Comparison of ENCODE assay signal across 28 cellular contexts in the genomic region with DNA sequence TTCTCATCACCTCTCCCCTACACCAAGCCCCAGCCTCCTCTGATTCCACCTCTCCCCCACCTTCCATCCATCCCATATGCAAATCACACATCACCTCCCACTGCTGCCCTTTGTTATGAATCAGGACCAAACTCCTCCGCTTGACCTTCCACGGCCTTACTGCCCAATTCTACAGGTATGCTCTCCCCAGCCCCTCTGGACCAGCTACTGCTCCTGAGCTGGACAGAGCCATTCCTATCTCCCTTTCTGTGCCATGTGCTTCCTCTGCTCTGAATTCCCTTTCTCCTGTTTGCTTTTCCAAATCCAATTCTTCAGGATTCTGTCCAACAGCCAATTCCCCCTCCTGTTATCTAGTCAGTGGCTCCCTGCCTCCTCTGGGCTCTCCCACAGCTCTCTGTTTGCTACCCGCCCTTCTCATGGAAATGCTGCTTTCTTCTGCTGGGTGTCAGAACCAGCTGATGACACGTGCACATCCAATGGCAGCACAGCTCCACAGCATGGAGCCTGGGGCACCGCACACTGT. TPM values are rescaled to one million over a fixed set of nuclear protein-coding genes. Genes with fewer than 3 reads are reported as not detected.
"Had no signal": no experiment of that assay in that cellular context is flagged by ENCODE, and none has a peak within 500 bp of the region (broad histone marks: within the 10 kb centered on the region; RNA-seq: fewer than 3 reads in every experiment).

No MANE protein-coding gene starts in this region.

- H3K9me3 ChIP-seq: pancreas, stomach had no signal

- H3K4me3 Mint-ChIP-seq: activated CD4-positive, alpha-beta T cell treated with anti-CD3 and anti-CD28 coated beads, Interleukin-2, amount 10 ng/mL, durations not matched to agents 7 days and 5 days; activated CD8-positive, alpha-beta memory T cell treated with anti-CD3 and anti-CD28 coated beads, Interleukin-2, amount 10 ng/mL, durations not matched to agents 7 days and 5 days; activated CD8-positive, alpha-beta T cell treated with anti-CD3 and anti-CD28 coated beads for 36 hours; activated naive CD4-positive, alpha-beta T cell treated with anti-CD3 and anti-CD28 coated beads, Interleukin-2, amount 10 ng/mL, durations not matched to agents 7 days and 5 days; dendritic cell treated with granulocyte-macrophage colony-stimulating factor and Interleukin-4, amounts not matched to agents 40 ng/mL and 50 ng/mL, for 4 days; natural killer cell treated with Interleukin-12 subunit alpha and Interleukin-12 subunit beta and Interleukin-15 and Interleukin-18, amount 100 ng/mL, for 72 hours; T-helper 2 cell treated with Interferon-gamma antibody and Interleukin-4, amounts not matched to agents 5 μg/mL and 100 μg/mL, for 36 hours; type B pancreatic cell had no signal

- H3K9me3 Mint-ChIP-seq: activated CD4-positive, alpha-beta T cell treated with anti-CD3 and anti-CD28 coated beads, Interleukin-2, amount 10 ng/mL, durations not matched to agents 7 days and 5 days; activated CD8-positive, alpha-beta T cell treated with anti-CD3 and anti-CD28 coated beads for 36 hours; activated naive CD4-positive, alpha-beta T cell treated with anti-CD3 and anti-CD28 coated beads, Interleukin-2, amount 10 ng/mL, durations not matched to agents 7 days and 5 days; dendritic cell treated with granulocyte-macrophage colony-stimulating factor and Interleukin-4, amounts not matched to agents 40 ng/mL and 50 ng/mL, for 4 days; natural killer cell treated with Interleukin-12 subunit alpha and Interleukin-12 subunit beta and Interleukin-15 and Interleukin-18, amount 100 ng/mL, for 72 hours; T-helper 2 cell treated with Interferon-gamma antibody and Interleukin-4, amounts not matched to agents 5 μg/mL and 100 μg/mL, for 36 hours; type B pancreatic cell had no signal

- DNase-seq: activated CD4-positive, alpha-beta T cell treated with anti-CD3 and anti-CD28 coated beads, Interleukin-2, amount 10 ng/mL, durations not matched to agents 7 days and 5 days; activated CD4-positive, CD25-positive, alpha-beta regulatory T cell treated with anti-CD3 and anti-CD28 coated beads, Interleukin-2, amount 50 U/mL, for 72 hours; activated CD8-positive, alpha-beta memory T cell treated with anti-CD3 and anti-CD28 coated beads, Interleukin-2, amount 10 ng/mL, durations not matched to agents 7 days and 5 days; activated CD8-positive, alpha-beta T cell treated with anti-CD3 and anti-CD28 coated beads for 36 hours; activated effector memory CD4-positive, alpha-beta T cell treated with anti-CD3 and anti-CD28 coated beads, Interleukin-2, amount 50 U/mL, for 16 hours; activated naive CD4-positive, alpha-beta T cell treated with anti-CD3 and anti-CD28 coated beads, Interleukin-2, amount 10 ng/mL, durations not matched to agents 7 days and 5 days; activated T-cell treated with anti-CD3 and anti-CD28 coated beads for 4 hours; amygdala; effector CD8-positive, alpha-beta T cell; head of caudate nucleus; hypothalamus; left ventricle myocardium superior; midbrain; pancreas; right cardiac atrium; stimulated activated CD4-positive, alpha-beta T cell treated with anti-CD3 and anti-CD28 coated beads, Interleukin-4, amount 100 ng/mL, for 4 hours; stomach had no signal

- H3K27ac Mint-ChIP-seq: activated CD4-positive, alpha-beta T cell treated with anti-CD3 and anti-CD28 coated beads, Interleukin-2, amount 10 ng/mL, durations not matched to agents 7 days and 5 days; activated CD8-positive, alpha-beta memory T cell treated with anti-CD3 and anti-CD28 coated beads, Interleukin-2, amount 10 ng/mL, durations not matched to agents 7 days and 5 days; activated CD8-positive, alpha-beta T cell treated with anti-CD3 and anti-CD28 coated beads for 36 hours; activated naive CD4-positive, alpha-beta T cell treated with anti-CD3 and anti-CD28 coated beads, Interleukin-2, amount 10 ng/mL, durations not matched to agents 7 days and 5 days; dendritic cell treated with granulocyte-macrophage colony-stimulating factor and Interleukin-4, amounts not matched to agents 40 ng/mL and 50 ng/mL, for 4 days; T-helper 2 cell treated with Interferon-gamma antibody and Interleukin-4, amounts not matched to agents 5 μg/mL and 100 μg/mL, for 36 hours; type B pancreatic cell had no signal

- H3K36me3 Mint-ChIP-seq: activated CD8-positive, alpha-beta memory T cell treated with anti-CD3 and anti-CD28 coated beads, Interleukin-2, amount 10 ng/mL, durations not matched to agents 7 days and 5 days; activated naive CD4-positive, alpha-beta T cell treated with anti-CD3 and anti-CD28 coated beads, Interleukin-2, amount 10 ng/mL, durations not matched to agents 7 days and 5 days; natural killer cell treated with Interleukin-12 subunit alpha and Interleukin-12 subunit beta and Interleukin-15 and Interleukin-18, amount 100 ng/mL, for 72 hours; type B pancreatic cell had no signal

- ATAC-seq: activated CD8-positive, alpha-beta memory T cell treated with anti-CD3 and anti-CD28 coated beads, Interleukin-2, amount 10 ng/mL, durations not matched to agents 7 days and 5 days; activated CD8-positive, alpha-beta T cell treated with anti-CD3 and anti-CD28 coated beads for 36 hours; esophagus mucosa; left ventricle myocardium superior; pancreas; right cardiac atrium; SK-N-SH treated with all-trans-retinoic acid at 6 μM for 48 hours had no signal

- H3K4me1 ChIP-seq: pancreas, stomach had no signal

- H3K27me3 Mint-ChIP-seq: activated CD4-positive, alpha-beta T cell treated with anti-CD3 and anti-CD28 coated beads, Interleukin-2, amount 10 ng/mL, durations not matched to agents 7 days and 5 days; activated CD8-positive, alpha-beta memory T cell treated with anti-CD3 and anti-CD28 coated beads, Interleukin-2, amount 10 ng/mL, durations not matched to agents 7 days and 5 days; activated CD8-positive, alpha-beta T cell treated with anti-CD3 and anti-CD28 coated beads for 36 hours; activated naive CD4-positive, alpha-beta T cell treated with anti-CD3 and anti-CD28 coated beads, Interleukin-2, amount 10 ng/mL, durations not matched to agents 7 days and 5 days; type B pancreatic cell had no signal

- H3K27ac ChIP-seq: pancreas, stomach, VCaP had no signal

- H3K4me3 ChIP-seq: pancreas, stomach had no signal

- H3K27me3 ChIP-seq: pancreas, stomach had no signal

- H3K36me3 ChIP-seq: pancreas, stomach had no signal

- H3K4me1 Mint-ChIP-seq: activated CD4-positive, alpha-beta T cell treated with anti-CD3 and anti-CD28 coated beads, Interleukin-2, amount 10 ng/mL, durations not matched to agents 7 days and 5 days; activated CD8-positive, alpha-beta memory T cell treated with anti-CD3 and anti-CD28 coated beads, Interleukin-2, amount 10 ng/mL, durations not matched to agents 7 days and 5 days; activated naive CD4-positive, alpha-beta T cell treated with anti-CD3 and anti-CD28 coated beads, Interleukin-2, amount 10 ng/mL, durations not matched to agents 7 days and 5 days had no signal

RNA-seq across cellular contexts. Expression of a gene that starts 8.3 kb away (rescaled TPM):
- total RNA-seq: activated CD4-positive, alpha-beta T cell treated with anti-CD3 and anti-CD28 coated beads, Interleukin-2, amount 10 ng/mL, durations not matched to agents 7 days and 5 days; activated CD8-positive, alpha-beta memory T cell treated with anti-CD3 and anti-CD28 coated beads, Interleukin-2, amount 10 ng/mL, durations not matched to agents 7 days and 5 days; activated CD8-positive, alpha-beta T cell treated with anti-CD3 and anti-CD28 coated beads for 36 hours; bronchial epithelial cell; cerebellum; endothelial cell of umbilical vein; natural killer cell treated with Interleukin-12 subunit alpha and Interleukin-12 subunit beta and Interleukin-15 and Interleukin-18, amount 100 ng/mL, for 72 hours; pancreas; pulmonary artery endothelial cell; right cardiac atrium had no signal
- polyA plus RNA-seq: endothelial cell of umbilical vein, pancreas had no signal
